In the genomic region with DNA sequence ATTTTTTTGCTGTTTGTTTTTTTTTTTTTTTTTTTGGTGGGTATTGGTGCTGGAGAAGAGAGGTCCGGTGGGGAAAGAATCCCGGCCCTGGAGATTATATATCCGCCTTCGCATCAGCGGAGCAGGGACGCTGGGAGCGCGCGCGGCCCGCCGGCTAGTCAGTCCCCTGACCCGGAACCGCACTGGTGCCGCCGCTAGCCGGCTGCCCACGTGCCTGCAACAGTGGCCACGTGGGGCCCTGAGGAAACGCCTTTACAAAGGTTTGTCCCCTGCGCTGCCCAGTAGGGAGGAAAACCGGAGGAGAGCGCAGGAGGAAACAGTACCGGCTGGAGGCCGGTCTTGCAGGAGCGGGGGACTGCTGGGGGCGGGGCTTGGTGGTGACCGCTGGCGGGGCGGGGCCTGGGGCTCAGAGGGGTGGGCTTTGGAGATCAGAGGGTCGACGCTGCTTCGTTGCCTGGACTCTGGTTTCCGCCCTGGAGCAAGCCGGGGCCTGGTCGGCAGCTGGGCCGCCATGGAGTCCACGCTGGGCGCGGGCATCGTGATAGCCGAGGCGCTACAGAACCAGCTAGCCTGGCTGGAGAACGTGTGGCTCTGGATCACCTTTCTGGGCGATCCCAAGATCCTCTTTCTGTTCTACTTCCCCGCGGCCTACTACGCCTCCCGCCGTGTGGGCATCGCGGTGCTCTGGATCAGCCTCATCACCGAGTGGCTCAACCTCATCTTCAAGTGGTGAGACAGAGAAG, we compare ENCODE assay signal across 1 cellular context.
A peak's percentile ranks its signal among the peaks of the same experiment; 100 is the strongest.
TF ChIP-seq lines count a peak whose summit lies in the region.

A gene with protein sequence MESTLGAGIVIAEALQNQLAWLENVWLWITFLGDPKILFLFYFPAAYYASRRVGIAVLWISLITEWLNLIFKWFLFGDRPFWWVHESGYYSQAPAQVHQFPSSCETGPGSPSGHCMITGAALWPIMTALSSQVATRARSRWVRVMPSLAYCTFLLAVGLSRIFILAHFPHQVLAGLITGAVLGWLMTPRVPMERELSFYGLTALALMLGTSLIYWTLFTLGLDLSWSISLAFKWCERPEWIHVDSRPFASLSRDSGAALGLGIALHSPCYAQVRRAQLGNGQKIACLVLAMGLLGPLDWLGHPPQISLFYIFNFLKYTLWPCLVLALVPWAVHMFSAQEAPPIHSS (plus strand): TSS at position 281 of the 743 bp plus-strand sequence. CDS start 231 bp downstream, at position 512.

TF ChIP-seq in K562, 482 proteins besides CTCF, POLR2A, EP300 and RAD21 (continued from another document and continues in another):
- TF ChIP-seq ZBTB7A (IDR thresholded peaks at IDR 0.05; ENCODE audit: borderline replicate concordance, control insufficient read depth, low read depth, low read length), result peak; percentile 68; the same call in 1 of the 2 replicates
- TF ChIP-seq, protein P1, sequence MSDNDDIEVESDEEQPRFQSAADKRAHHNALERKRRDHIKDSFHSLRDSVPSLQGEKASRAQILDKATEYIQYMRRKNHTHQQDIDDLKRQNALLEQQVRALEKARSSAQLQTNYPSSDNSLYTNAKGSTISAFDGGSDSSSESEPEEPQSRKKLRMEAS (CRISPR knock-in tag; IDR thresholded peaks at IDR 0.05), result peak; percentile 99
- TF ChIP-seq, protein P2, sequence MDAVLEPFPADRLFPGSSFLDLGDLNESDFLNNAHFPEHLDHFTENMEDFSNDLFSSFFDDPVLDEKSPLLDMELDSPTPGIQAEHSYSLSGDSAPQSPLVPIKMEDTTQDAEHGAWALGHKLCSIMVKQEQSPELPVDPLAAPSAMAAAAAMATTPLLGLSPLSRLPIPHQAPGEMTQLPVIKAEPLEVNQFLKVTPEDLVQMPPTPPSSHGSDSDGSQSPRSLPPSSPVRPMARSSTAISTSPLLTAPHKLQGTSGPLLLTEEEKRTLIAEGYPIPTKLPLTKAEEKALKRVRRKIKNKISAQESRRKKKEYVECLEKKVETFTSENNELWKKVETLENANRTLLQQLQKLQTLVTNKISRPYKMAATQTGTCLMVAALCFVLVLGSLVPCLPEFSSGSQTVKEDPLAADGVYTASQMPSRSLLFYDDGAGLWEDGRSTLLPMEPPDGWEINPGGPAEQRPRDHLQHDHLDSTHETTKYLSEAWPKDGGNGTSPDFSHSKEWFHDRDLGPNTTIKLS (IDR thresholded peaks at IDR 0.05; ENCODE audit: borderline replicate concordance, low read depth), result peak; percentile 91
- TF ChIP-seq ZNF431 (CRISPR knock-in tag; IDR thresholded peaks at IDR 0.05), result 0 out of 2 replicates have a peak, but pooled peaks have one; percentile 42
- TF ChIP-seq, protein P3, sequence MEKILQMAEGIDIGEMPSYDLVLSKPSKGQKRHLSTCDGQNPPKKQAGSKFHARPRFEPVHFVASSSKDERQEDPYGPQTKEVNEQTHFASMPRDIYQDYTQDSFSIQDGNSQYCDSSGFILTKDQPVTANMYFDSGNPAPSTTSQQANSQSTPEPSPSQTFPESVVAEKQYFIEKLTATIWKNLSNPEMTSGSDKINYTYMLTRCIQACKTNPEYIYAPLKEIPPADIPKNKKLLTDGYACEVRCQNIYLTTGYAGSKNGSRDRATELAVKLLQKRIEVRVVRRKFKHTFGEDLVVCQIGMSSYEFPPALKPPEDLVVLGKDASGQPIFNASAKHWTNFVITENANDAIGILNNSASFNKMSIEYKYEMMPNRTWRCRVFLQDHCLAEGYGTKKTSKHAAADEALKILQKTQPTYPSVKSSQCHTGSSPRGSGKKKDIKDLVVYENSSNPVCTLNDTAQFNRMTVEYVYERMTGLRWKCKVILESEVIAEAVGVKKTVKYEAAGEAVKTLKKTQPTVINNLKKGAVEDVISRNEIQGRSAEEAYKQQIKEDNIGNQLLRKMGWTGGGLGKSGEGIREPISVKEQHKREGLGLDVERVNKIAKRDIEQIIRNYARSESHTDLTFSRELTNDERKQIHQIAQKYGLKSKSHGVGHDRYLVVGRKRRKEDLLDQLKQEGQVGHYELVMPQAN (IDR thresholded peaks at IDR 0.05; ENCODE audit: borderline replicate concordance), result peak; percentile 99
- peak; percentile 41; the same call in 1 of the 2 replicates for TF ChIP-seq TRIM28 (IDR thresholded peaks at IDR 0.05)
- TF ChIP-seq, protein P4, sequence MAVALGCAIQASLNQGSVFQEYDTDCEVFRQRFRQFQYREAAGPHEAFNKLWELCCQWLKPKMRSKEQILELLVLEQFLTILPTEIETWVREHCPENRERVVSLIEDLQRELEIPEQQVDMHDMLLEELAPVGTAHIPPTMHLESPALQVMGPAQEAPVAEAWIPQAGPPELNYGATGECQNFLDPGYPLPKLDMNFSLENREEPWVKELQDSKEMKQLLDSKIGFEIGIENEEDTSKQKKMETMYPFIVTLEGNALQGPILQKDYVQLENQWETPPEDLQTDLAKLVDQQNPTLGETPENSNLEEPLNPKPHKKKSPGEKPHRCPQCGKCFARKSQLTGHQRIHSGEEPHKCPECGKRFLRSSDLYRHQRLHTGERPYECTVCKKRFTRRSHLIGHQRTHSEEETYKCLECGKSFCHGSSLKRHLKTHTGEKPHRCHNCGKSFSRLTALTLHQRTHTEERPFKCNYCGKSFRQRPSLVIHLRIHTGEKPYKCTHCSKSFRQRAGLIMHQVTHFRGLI (CRISPR knock-in tag; IDR thresholded peaks at IDR 0.05), result no peak
- no peak; the same call in 1 of the 2 replicates for TF ChIP-seq XRCC5 (IDR thresholded peaks at IDR 0.05; ENCODE audit: low read depth, low read length)
- TF ChIP-seq, protein P5, sequence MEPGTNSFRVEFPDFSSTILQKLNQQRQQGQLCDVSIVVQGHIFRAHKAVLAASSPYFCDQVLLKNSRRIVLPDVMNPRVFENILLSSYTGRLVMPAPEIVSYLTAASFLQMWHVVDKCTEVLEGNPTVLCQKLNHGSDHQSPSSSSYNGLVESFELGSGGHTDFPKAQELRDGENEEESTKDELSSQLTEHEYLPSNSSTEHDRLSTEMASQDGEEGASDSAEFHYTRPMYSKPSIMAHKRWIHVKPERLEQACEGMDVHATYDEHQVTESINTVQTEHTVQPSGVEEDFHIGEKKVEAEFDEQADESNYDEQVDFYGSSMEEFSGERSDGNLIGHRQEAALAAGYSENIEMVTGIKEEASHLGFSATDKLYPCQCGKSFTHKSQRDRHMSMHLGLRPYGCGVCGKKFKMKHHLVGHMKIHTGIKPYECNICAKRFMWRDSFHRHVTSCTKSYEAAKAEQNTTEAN (CRISPR knock-in tag; IDR thresholded peaks at IDR 0.05), result no peak
- TF ChIP-seq, protein P6, sequence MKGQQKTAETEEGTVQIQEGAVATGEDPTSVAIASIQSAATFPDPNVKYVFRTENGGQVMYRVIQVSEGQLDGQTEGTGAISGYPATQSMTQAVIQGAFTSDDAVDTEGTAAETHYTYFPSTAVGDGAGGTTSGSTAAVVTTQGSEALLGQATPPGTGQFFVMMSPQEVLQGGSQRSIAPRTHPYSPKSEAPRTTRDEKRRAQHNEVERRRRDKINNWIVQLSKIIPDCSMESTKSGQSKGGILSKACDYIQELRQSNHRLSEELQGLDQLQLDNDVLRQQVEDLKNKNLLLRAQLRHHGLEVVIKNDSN (CRISPR knock-in tag; IDR thresholded peaks at IDR 0.05), result peak; percentile 97
- TF ChIP-seq MTA2 (IDR thresholded peaks at IDR 0.05; ENCODE audit: low read depth), result peak; percentile 15; the same call in 1 of the 2 replicates
- TF ChIP-seq NR2C1 (IDR thresholded peaks at IDR 0.05), result peak; percentile 97
- TF ChIP-seq NR2C1 (tag; IDR thresholded peaks at IDR 0.05), result peak; percentile 98
- TF ChIP-seq SOX6 (IDR thresholded peaks at IDR 0.05), result peak; percentile 61; the same call in 1 of the 2 replicates
- TF ChIP-seq, protein P7, sequence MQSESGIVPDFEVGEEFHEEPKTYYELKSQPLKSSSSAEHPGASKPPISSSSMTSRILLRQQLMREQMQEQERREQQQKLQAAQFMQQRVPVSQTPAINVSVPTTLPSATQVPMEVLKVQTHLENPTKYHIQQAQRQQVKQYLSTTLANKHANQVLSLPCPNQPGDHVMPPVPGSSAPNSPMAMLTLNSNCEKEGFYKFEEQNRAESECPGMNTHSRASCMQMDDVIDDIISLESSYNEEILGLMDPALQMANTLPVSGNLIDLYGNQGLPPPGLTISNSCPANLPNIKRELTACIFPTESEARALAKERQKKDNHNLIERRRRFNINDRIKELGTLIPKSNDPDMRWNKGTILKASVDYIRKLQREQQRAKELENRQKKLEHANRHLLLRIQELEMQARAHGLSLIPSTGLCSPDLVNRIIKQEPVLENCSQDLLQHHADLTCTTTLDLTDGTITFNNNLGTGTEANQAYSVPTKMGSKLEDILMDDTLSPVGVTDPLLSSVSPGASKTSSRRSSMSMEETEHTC (IDR thresholded peaks at IDR 0.05), result peak; percentile 84
- TF ChIP-seq ARHGAP35 (IDR thresholded peaks at IDR 0.05; ENCODE audit: partially characterized antibody), result no peak
- no peak for TF ChIP-seq NFRKB (IDR thresholded peaks at IDR 0.05; ENCODE audit: low read depth)
- TF ChIP-seq, protein P8, sequence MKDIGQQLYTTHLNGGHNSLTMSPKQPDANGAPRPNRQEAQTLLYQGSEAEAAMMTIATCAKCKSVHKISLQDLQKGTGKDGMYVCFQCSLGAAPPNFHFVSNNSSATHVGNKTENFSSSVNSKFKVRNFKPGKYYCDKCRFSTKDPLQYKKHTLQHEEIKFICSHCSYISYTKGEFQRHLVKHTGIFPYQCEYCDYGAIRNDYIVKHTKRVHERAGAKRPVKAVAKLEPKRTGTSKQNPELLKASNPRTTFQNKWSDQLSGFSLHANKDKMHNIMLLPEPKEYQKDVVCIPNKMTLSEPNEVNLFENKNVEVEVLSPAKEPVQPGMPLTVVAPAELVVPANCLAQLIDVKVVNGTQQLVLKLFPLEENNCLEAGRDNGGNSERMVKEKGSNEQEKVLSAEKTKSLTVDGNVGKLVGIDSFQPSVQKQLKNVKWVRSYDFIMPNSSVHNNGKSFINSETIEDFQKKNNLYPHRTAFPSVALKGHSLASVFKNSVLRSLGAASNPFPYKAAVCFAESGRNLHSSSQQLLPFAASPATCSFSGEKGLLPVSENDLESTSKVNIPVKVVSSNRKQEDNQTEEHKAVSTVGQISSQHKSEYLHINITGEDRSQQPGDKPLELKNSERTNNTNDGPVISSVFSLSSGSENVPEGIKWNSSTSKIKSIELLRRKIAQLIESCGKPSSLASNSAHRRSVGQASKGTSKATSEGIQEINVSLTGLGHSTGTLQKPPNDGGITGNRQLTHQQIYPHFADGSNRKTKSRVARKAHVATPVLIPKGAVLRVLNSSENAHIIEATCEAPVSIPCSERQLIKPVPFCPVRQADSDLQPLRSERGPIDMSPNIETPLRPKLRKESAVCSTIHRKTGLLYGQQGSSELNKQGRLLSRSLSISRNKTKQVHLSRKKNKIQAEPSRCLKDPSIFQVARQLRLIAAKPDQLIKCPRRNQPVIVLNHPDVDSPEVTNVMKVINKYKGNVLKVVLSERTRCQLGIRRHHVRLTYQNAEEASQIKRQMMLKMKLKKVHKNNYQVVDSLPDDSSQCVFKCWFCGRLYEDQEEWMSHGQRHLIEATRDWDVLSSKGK (CRISPR knock-in tag; IDR thresholded peaks at IDR 0.05), result no peak
- TF ChIP-seq, protein P9, sequence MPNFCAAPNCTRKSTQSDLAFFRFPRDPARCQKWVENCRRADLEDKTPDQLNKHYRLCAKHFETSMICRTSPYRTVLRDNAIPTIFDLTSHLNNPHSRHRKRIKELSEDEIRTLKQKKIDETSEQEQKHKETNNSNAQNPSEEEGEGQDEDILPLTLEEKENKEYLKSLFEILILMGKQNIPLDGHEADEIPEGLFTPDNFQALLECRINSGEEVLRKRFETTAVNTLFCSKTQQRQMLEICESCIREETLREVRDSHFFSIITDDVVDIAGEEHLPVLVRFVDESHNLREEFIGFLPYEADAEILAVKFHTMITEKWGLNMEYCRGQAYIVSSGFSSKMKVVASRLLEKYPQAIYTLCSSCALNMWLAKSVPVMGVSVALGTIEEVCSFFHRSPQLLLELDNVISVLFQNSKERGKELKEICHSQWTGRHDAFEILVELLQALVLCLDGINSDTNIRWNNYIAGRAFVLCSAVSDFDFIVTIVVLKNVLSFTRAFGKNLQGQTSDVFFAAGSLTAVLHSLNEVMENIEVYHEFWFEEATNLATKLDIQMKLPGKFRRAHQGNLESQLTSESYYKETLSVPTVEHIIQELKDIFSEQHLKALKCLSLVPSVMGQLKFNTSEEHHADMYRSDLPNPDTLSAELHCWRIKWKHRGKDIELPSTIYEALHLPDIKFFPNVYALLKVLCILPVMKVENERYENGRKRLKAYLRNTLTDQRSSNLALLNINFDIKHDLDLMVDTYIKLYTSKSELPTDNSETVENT (CRISPR knock-in tag; IDR thresholded peaks at IDR 0.05), result peak; percentile 60; the same call in 1 of the 2 replicates
- 0 out of 2 replicates have a peak, but pooled peaks have one; percentile 41 for TF ChIP-seq ZNF766 (CRISPR knock-in tag; conservative IDR thresholded peaks at IDR 0.05)
- 0 out of 2 replicates have a peak, but pooled peaks have one; percentile 24 for TF ChIP-seq BCOR (IDR thresholded peaks at IDR 0.05)
- TF ChIP-seq, protein P10, sequence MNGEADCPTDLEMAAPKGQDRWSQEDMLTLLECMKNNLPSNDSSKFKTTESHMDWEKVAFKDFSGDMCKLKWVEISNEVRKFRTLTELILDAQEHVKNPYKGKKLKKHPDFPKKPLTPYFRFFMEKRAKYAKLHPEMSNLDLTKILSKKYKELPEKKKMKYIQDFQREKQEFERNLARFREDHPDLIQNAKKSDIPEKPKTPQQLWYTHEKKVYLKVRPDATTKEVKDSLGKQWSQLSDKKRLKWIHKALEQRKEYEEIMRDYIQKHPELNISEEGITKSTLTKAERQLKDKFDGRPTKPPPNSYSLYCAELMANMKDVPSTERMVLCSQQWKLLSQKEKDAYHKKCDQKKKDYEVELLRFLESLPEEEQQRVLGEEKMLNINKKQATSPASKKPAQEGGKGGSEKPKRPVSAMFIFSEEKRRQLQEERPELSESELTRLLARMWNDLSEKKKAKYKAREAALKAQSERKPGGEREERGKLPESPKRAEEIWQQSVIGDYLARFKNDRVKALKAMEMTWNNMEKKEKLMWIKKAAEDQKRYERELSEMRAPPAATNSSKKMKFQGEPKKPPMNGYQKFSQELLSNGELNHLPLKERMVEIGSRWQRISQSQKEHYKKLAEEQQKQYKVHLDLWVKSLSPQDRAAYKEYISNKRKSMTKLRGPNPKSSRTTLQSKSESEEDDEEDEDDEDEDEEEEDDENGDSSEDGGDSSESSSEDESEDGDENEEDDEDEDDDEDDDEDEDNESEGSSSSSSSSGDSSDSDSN (IDR thresholded peaks at IDR 0.05; ENCODE audit: borderline replicate concordance in 1 of 2, low read depth in 2 of 2, low read length in 2 of 2), result peak in 1 of 2 experiments; percentile 68; a peak in 1 of 4 replicates
- peak; percentile 80; the same call in 1 of the 2 replicates for TF ChIP-seq LCOR (CRISPR knock-in tag; IDR thresholded peaks at IDR 0.05)
- no peak for TF ChIP-seq KHSRP (IDR thresholded peaks at IDR 0.05)
- TF ChIP-seq, protein P11, sequence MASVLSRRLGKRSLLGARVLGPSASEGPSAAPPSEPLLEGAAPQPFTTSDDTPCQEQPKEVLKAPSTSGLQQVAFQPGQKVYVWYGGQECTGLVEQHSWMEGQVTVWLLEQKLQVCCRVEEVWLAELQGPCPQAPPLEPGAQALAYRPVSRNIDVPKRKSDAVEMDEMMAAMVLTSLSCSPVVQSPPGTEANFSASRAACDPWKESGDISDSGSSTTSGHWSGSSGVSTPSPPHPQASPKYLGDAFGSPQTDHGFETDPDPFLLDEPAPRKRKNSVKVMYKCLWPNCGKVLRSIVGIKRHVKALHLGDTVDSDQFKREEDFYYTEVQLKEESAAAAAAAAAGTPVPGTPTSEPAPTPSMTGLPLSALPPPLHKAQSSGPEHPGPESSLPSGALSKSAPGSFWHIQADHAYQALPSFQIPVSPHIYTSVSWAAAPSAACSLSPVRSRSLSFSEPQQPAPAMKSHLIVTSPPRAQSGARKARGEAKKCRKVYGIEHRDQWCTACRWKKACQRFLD (CRISPR knock-in tag; IDR thresholded peaks at IDR 0.05), result peak; percentile 100
- TF ChIP-seq CCNT2 (IDR thresholded peaks at IDR 0.05; ENCODE audit: borderline replicate concordance, extremely low read depth, insufficient read length, low read depth, low read length), result peak; percentile 95
